Comparison of ENCODE assay signal across 1 cellular context in genomic region chr18:23545247-23545789, GRCh38.
TF ChIP-seq lines count a peak whose summit lies in the region.

No MANE protein-coding gene starts in this region.

TF ChIP-seq in HepG2, 621 proteins besides CTCF, POLR2A, EP300 and RAD21 (continued from another document and continues in another):
- peak; percentile 78; the same call in 1 of the 2 replicates for TF ChIP-seq AHDC1 (CRISPR knock-in tag; IDR thresholded peaks at IDR 0.05; ENCODE audit: borderline replicate concordance)
- peak; percentile 43; the same call in 1 of the 2 replicates for TF ChIP-seq BHLHE40 (IDR thresholded peaks at IDR 0.05; ENCODE audit: low read length)
- TF ChIP-seq HNRNPK (IDR thresholded peaks at IDR 0.05; ENCODE audit: low read depth, low read length, poor library complexity, severe bottlenecking): no peak
- no peak for TF ChIP-seq RBFOX2 (IDR thresholded peaks at IDR 0.05; ENCODE audit: low read depth, low read length)
- no peak for TF ChIP-seq HOXD1 (CRISPR knock-in tag; IDR thresholded peaks at IDR 0.05)
- no peak for TF ChIP-seq ZNF652 (CRISPR knock-in tag; IDR thresholded peaks at IDR 0.05; ENCODE audit: borderline replicate concordance, low read depth)
- TF ChIP-seq ZNF543 (CRISPR knock-in tag; IDR thresholded peaks at IDR 0.05): no peak
- no peak for TF ChIP-seq JARID2 (CRISPR knock-in tag; IDR thresholded peaks at IDR 0.05; ENCODE audit: insufficient replicate concordance)
- TF ChIP-seq ZSCAN25 (CRISPR knock-in tag; IDR thresholded peaks at IDR 0.05): peak; percentile 38; the same call in 1 of the 2 replicates
- TF ChIP-seq ISX (CRISPR knock-in tag; conservative IDR thresholded peaks at IDR 0.05): no peak
- no peak for TF ChIP-seq NFAT5 (CRISPR knock-in tag; IDR thresholded peaks at IDR 0.05)
- TF ChIP-seq PHF8 (CRISPR knock-in tag; IDR thresholded peaks at IDR 0.05): no peak
- no peak for TF ChIP-seq ZNF740 (CRISPR knock-in tag; IDR thresholded peaks at IDR 0.05)
- no peak for TF ChIP-seq ZSCAN21 (CRISPR knock-in tag; IDR thresholded peaks at IDR 0.05; ENCODE audit: borderline replicate concordance)
- TF ChIP-seq ZNF768 (CRISPR knock-in tag; IDR thresholded peaks at IDR 0.05): no peak
- TF ChIP-seq CERS6 (CRISPR knock-in tag; IDR thresholded peaks at IDR 0.05): no peak
- TF ChIP-seq ZNF605 (CRISPR knock-in tag; IDR thresholded peaks at IDR 0.05): peak; percentile 39; the same call in 1 of the 2 replicates
- TF ChIP-seq GFI1 (CRISPR knock-in tag; IDR thresholded peaks at IDR 0.05; ENCODE audit: borderline replicate concordance): 0 out of 2 replicates have a peak, but pooled peaks have one; percentile 40
- no peak for TF ChIP-seq DMAP1 (CRISPR knock-in tag; IDR thresholded peaks at IDR 0.05)
- TF ChIP-seq ZNF746 (CRISPR knock-in tag; IDR thresholded peaks at IDR 0.05): no peak
- no peak for TF ChIP-seq ZNF383 (CRISPR knock-in tag; IDR thresholded peaks at IDR 0.05; ENCODE audit: borderline replicate concordance)
- TF ChIP-seq THRA (CRISPR knock-in tag; IDR thresholded peaks at IDR 0.05; ENCODE audit: borderline replicate concordance): peak; percentile 92; the same call in 1 of the 2 replicates
- TF ChIP-seq SAFB2 (CRISPR knock-in tag; IDR thresholded peaks at IDR 0.05; ENCODE audit: borderline replicate concordance, low read depth): no peak
- TF ChIP-seq RBM39 (IDR thresholded peaks at IDR 0.05; ENCODE audit: low read depth, low read length, poor library complexity, severe bottlenecking): no peak
- TF ChIP-seq ZBTB25 (CRISPR knock-in tag; IDR thresholded peaks at IDR 0.05): no peak
- no peak for TF ChIP-seq TBP (CRISPR knock-in tag; IDR thresholded peaks at IDR 0.05)
- TF ChIP-seq HNRNPH1 (optimal IDR thresholded peaks at IDR 0.05; ENCODE audit: low read depth, low read length): no peak
- no peak for TF ChIP-seq REST (IDR thresholded peaks at IDR 0.05; ENCODE audit: borderline replicate concordance in 1 of 2, low read depth in 1 of 2, low read length in 2 of 2)
- no peak; the same call in 1 of the 2 replicates for TF ChIP-seq ZNF331 (CRISPR knock-in tag; IDR thresholded peaks at IDR 0.05)
- peak; percentile 91; the same call in 1 of the 2 replicates for TF ChIP-seq ZSCAN5A (CRISPR knock-in tag; IDR thresholded peaks at IDR 0.05; ENCODE audit: borderline replicate concordance)
- no peak for TF ChIP-seq CENPBD1 (CRISPR knock-in tag; IDR thresholded peaks at IDR 0.05; ENCODE audit: borderline replicate concordance, low read depth)
- TF ChIP-seq ZNF557 (CRISPR knock-in tag; IDR thresholded peaks at IDR 0.05): no peak
- TF ChIP-seq SALL2 (CRISPR knock-in tag; IDR thresholded peaks at IDR 0.05): no peak
- TF ChIP-seq ZNF772 (CRISPR knock-in tag; IDR thresholded peaks at IDR 0.05): no peak; the same call in 1 of the 2 replicates
- TF ChIP-seq ZNF639 (CRISPR knock-in tag; conservative IDR thresholded peaks at IDR 0.05): no peak
- TF ChIP-seq GPN1 (CRISPR knock-in tag; IDR thresholded peaks at IDR 0.05; ENCODE audit: borderline replicate concordance): no peak
- TF ChIP-seq SOX6 (IDR thresholded peaks at IDR 0.05): no peak
- TF ChIP-seq SOX6 (CRISPR knock-in tag; IDR thresholded peaks at IDR 0.05): peak; percentile 94
- TF ChIP-seq GTF3A (CRISPR knock-in tag; conservative IDR thresholded peaks at IDR 0.05): no peak
